21 cellular contexts compared by ENCODE assay signal in genomic region chr6:34979218-34979617, GRCh38.
DNase-seq lines count a peak whose midpoint lies in the region; ATAC-seq, FAIRE-seq and TF ChIP-seq lines count a peak whose summit lies in the region.
"Had no signal": no experiment of that assay in that cellular context is flagged by ENCODE, and none has a peak within 500 bp of the region (broad histone marks: within the 10 kb centered on the region; RNA-seq: fewer than 3 reads in every experiment).

No MANE protein-coding gene starts in this region.

- no peak overlapping the region for H2BK120ac ChIP-seq in trophoblast cell (ENCODE audit: insufficient read depth, low read length, poor library complexity)

- no peak overlapping the region for H2AK5ac ChIP-seq in trophoblast cell (ENCODE audit: low read length)

- H3K4ac ChIP-seq in trophoblast cell (ENCODE audit: low read depth, low read length), result no peak overlapping the region

- no CpG with 5 or more reads among the region's 2 CpGs for WGBS in trophoblast cell (ENCODE audit: extremely low coverage, insufficient coverage, insufficient read length)

- no peaks in the 10 kb centered on the region for H3K79me2 ChIP-seq in trophoblast cell (ENCODE audit: control insufficient read depth, insufficient read depth, low read length, poor library complexity)

- no peaks in the 10 kb centered on the region for H3K79me1 ChIP-seq in trophoblast cell (ENCODE audit: low read length)

- DNase-seq in Right ventricle myocardium superior (no peak), right atrium auricular region (ENCODE audit: low spot score) (no peak), GM12891 (ENCODE audit: insufficient read length, low spot score) (no peak), myocyte (ENCODE audit: low read depth) (peak; percentile 49), trophoblast cell (no peak)
- DNase-seq in central memory CD8-positive, alpha-beta T cell (ENCODE audit: low spot score in 2 of 2), result no peak
- no peak for DNase-seq in activated T-cell treated with anti-CD3 and anti-CD28 coated beads, Interleukin-2, amount 50 U/mL, for 72 hours
- DNase-seq in activated CD4-positive, alpha-beta memory T cell treated with anti-CD3 and anti-CD28 coated beads, Interleukin-2, amount 10 ng/mL, durations not matched to agents 7 days and 5 days, result no peak
- DNase-seq: 8988T, ACHN, DMS153, DND-41, GM23248, H7, Karpas-422, NCI-H1105 treated with DMSO at 0.1 percent for 48 hours, NCI-H146, NCI-H2029, NCI-H446, NCI-H526 treated with DMSO at 0.1 percent for 48 hours had no signal

- H3K4me2 ChIP-seq in trophoblast cell (ENCODE audit: low read length), result no peak overlapping the region

- H3K36me3 ChIP-seq in right atrium auricular region, result no peaks in the 10 kb centered on the region
- peaks cover 0 to 4% of the 10 kb centered on the region in 2 experiments for H3K36me3 ChIP-seq in trophoblast cell (ENCODE audit: control insufficient read depth in 1 of 2, insufficient read depth in 2 of 2, low read length in 2 of 2)

- H2AFZ ChIP-seq in trophoblast cell (ENCODE audit: insufficient read depth, low read length, poor library complexity), result no peak overlapping the region
- H2AFZ ChIP-seq: GM23248 had no signal

- no peak for TF ChIP-seq CTCF in right atrium auricular region (IDR thresholded peaks at IDR 0.05)

- no peak overlapping the region for H3K23ac ChIP-seq in trophoblast cell (ENCODE audit: low read length)

- no peaks in the 10 kb centered on the region for H3K9me3 ChIP-seq in right atrium auricular region
- no peaks in the 10 kb centered on the region for H3K9me3 ChIP-seq in trophoblast cell (ENCODE audit: insufficient read depth, low read depth, low read length)

- peak; percentile 48 for ATAC-seq in Right ventricle myocardium superior (ENCODE audit: poor library complexity)
- no peak for ATAC-seq in central memory CD8-positive, alpha-beta T cell (replicated peaks; ENCODE audit: extremely low read depth, poor library complexity, severe bottlenecking)
- no peak for ATAC-seq in activated T-cell treated with anti-CD3 and anti-CD28 coated beads, Interleukin-2, amount 50 U/mL, for 72 hours (replicated peaks in 1 of 2)
- ATAC-seq: Panc1 had no signal

- H3K9ac ChIP-seq in trophoblast cell (ENCODE audit: low read length), result no peak overlapping the region
- H3K9ac ChIP-seq: GM23248 had no signal

- CTCF ChIA-PET in activated CD4-positive, alpha-beta memory T cell treated with anti-CD3 and anti-CD28 coated beads, Interleukin-2, amount 10 ng/mL, durations not matched to agents 7 days and 5 days (lab: Charles Lee), result interaction anchor here (0.5 kb wide), 1 partner anchor 803 kb away, joined by 3 read pairs; no protein-coding TSS in a partner anchor

- no peak overlapping the region for H3K14ac ChIP-seq in trophoblast cell (ENCODE audit: low read length)

- no peaks in the 10 kb centered on the region for H3K9me3 Mint-ChIP-seq in central memory CD8-positive, alpha-beta T cell
- no peaks in the 10 kb centered on the region for H3K9me3 Mint-ChIP-seq in activated T-cell treated with anti-CD3 and anti-CD28 coated beads, Interleukin-2, amount 50 U/mL, for 72 hours
- no peaks in the 10 kb centered on the region for H3K9me3 Mint-ChIP-seq in activated CD4-positive, alpha-beta memory T cell treated with anti-CD3 and anti-CD28 coated beads, Interleukin-2, amount 10 ng/mL, durations not matched to agents 7 days and 5 days

- H3K4me3 Mint-ChIP-seq in central memory CD8-positive, alpha-beta T cell, result no peak overlapping the region
- no peak overlapping the region for H3K4me3 Mint-ChIP-seq in activated T-cell treated with anti-CD3 and anti-CD28 coated beads, Interleukin-2, amount 50 U/mL, for 72 hours
- H3K4me3 Mint-ChIP-seq in activated CD4-positive, alpha-beta memory T cell treated with anti-CD3 and anti-CD28 coated beads, Interleukin-2, amount 10 ng/mL, durations not matched to agents 7 days and 5 days, result no peak overlapping the region

- peak overlapping the region in 1 of 2 donors; percentile 31 for H3K27ac ChIP-seq in right atrium auricular region
- no peak overlapping the region for H3K27ac ChIP-seq in trophoblast cell (ENCODE audit: low read depth, low read length)
- H3K27ac ChIP-seq: GM23248 had no signal

- no peak overlapping the region for H4K8ac ChIP-seq in trophoblast cell (ENCODE audit: low read depth, low read length)

- no peak overlapping the region for H2BK12ac ChIP-seq in trophoblast cell (ENCODE audit: low read length)

- H3K36me3 Mint-ChIP-seq in central memory CD8-positive, alpha-beta T cell (ENCODE audit: insufficient read depth), result peaks cover 22% of the 10 kb centered on the region
- no peaks in the 10 kb centered on the region for H3K36me3 Mint-ChIP-seq in activated T-cell treated with anti-CD3 and anti-CD28 coated beads, Interleukin-2, amount 50 U/mL, for 72 hours (ENCODE audit: insufficient read depth in 2 of 2)
- no peaks in the 10 kb centered on the region for H3K36me3 Mint-ChIP-seq in activated CD4-positive, alpha-beta memory T cell treated with anti-CD3 and anti-CD28 coated beads, Interleukin-2, amount 10 ng/mL, durations not matched to agents 7 days and 5 days (ENCODE audit: low read depth)

- H3K4me1 ChIP-seq in right atrium auricular region (peaks cover 0 to 13% of the 10 kb centered on the region in 2 donors), trophoblast cell (ENCODE audit: control insufficient read depth in 1 of 2, insufficient read depth in 2 of 2, low read length in 2 of 2) (peaks cover 10 to 13% of the 10 kb centered on the region in 2 experiments)

- no peak overlapping the region for H3K18ac ChIP-seq in trophoblast cell (ENCODE audit: low read length)

- no peak for TF ChIP-seq POLR2A in GM12891 (IDR thresholded peaks at IDR 0.05; ENCODE audit: low read depth, low read length)

- intact Hi-C loops in Right ventricle myocardium superior (cut with DNase I), result no loop called here

- no peaks in the 10 kb centered on the region for H3K4me1 Mint-ChIP-seq in central memory CD8-positive, alpha-beta T cell
- no peaks in the 10 kb centered on the region for H3K4me1 Mint-ChIP-seq in activated T-cell treated with anti-CD3 and anti-CD28 coated beads, Interleukin-2, amount 50 U/mL, for 72 hours (ENCODE audit: low read depth)
- H3K4me1 Mint-ChIP-seq in activated CD4-positive, alpha-beta memory T cell treated with anti-CD3 and anti-CD28 coated beads, Interleukin-2, amount 10 ng/mL, durations not matched to agents 7 days and 5 days, result no peaks in the 10 kb centered on the region

- peak; percentile 35 for FAIRE-seq in GM12891 (lab: Jason Lieb, UNC)

- no peak overlapping the region for H4K91ac ChIP-seq in trophoblast cell (ENCODE audit: low read depth, low read length)

- no peak overlapping the region for H2BK5ac ChIP-seq in trophoblast cell (ENCODE audit: low read depth, low read length, poor library complexity)

- H3K27ac Mint-ChIP-seq in central memory CD8-positive, alpha-beta T cell (ENCODE audit: low read depth), result peak overlapping the region; percentile 57
- H3K27ac Mint-ChIP-seq in activated T-cell treated with anti-CD3 and anti-CD28 coated beads, Interleukin-2, amount 50 U/mL, for 72 hours, result no peak overlapping the region
- no peak overlapping the region for H3K27ac Mint-ChIP-seq in activated CD4-positive, alpha-beta memory T cell treated with anti-CD3 and anti-CD28 coated beads, Interleukin-2, amount 10 ng/mL, durations not matched to agents 7 days and 5 days

- no peaks in the 10 kb centered on the region for H3K27me3 Mint-ChIP-seq in central memory CD8-positive, alpha-beta T cell
- no peaks in the 10 kb centered on the region for H3K27me3 Mint-ChIP-seq in activated T-cell treated with anti-CD3 and anti-CD28 coated beads, Interleukin-2, amount 50 U/mL, for 72 hours (ENCODE audit: low read depth)
- no peaks in the 10 kb centered on the region for H3K27me3 Mint-ChIP-seq in activated CD4-positive, alpha-beta memory T cell treated with anti-CD3 and anti-CD28 coated beads, Interleukin-2, amount 10 ng/mL, durations not matched to agents 7 days and 5 days

- H3K27me3 ChIP-seq in right atrium auricular region (no peaks in the 10 kb centered on the region), trophoblast cell (ENCODE audit: insufficient read depth, low read length) (no peaks in the 10 kb centered on the region)

- H4K12ac ChIP-seq in trophoblast cell (ENCODE audit: low read depth, low read length), result no peak overlapping the region

- POLR2A ChIA-PET in activated CD4-positive, alpha-beta memory T cell treated with anti-CD3 and anti-CD28 coated beads, Interleukin-2, amount 10 ng/mL, durations not matched to agents 7 days and 5 days (lab: Charles Lee), result interaction anchor here (0.5 kb wide), 1 partner anchor 242 kb away, joined by 3 read pairs; no protein-coding TSS in a partner anchor

- H3K4me3 ChIP-seq in right atrium auricular region, result no peak overlapping the region
- no peak overlapping the region for H3K4me3 ChIP-seq in trophoblast cell (ENCODE audit: low read depth, low read length)
- H3K4me3 ChIP-seq: GM23248 had no signal

TF ChIP-seq in GM12891, 5 proteins besides CTCF, POLR2A, EP300 and RAD21:
- TF ChIP-seq PAX5 (IDR thresholded peaks at IDR 0.05; ENCODE audit: insufficient read depth, low read length, severe bottlenecking) (no peak), TAF1 (IDR thresholded peaks at IDR 0.05; ENCODE audit: low read depth, low read length) (no peak), POU2F2 (IDR thresholded peaks at IDR 0.05; ENCODE audit: low read depth, low read length) (no peak), SPI1 (IDR thresholded peaks at IDR 0.05; ENCODE audit: low read depth, low read length) (no peak), POLR2AphosphoS5 (IDR thresholded peaks at IDR 0.05; ENCODE audit: low read depth, low read length) (no peak)
